11 cellular contexts compared by ENCODE assay signal in genomic region chr21:31142600-31142999, GRCh38.
A peak's percentile ranks its signal among the peaks of the same experiment; 100 is the strongest.
DNase-seq lines count a peak whose midpoint lies in the region; ATAC-seq, FAIRE-seq and TF ChIP-seq lines count a peak whose summit lies in the region.
"Had no signal": no experiment of that assay in that cellular context is flagged by ENCODE, and none has a peak within 500 bp of the region (broad histone marks: within the 10 kb centered on the region; RNA-seq: fewer than 3 reads in every experiment).

No MANE protein-coding gene starts in this region.

- intact Hi-C loops in OCI-LY7 (cut with micrococcal nuclease; ENCODE audit: unreplicated experiment) (no loop called here), head of caudate nucleus (cut with DNase I) (no loop called here), pancreas (cut with DNase I) (no loop called here)

- H2AFZ ChIP-seq in OCI-LY7 (ENCODE audit: low read length): no peak overlapping the region

- in situ Hi-C loops in GM13977 (cut with MboI; ENCODE audit: low pct_unique_long_range_greater_than_20kb, low sequenced_read_pairs, unreplicated experiment): no loop called here

- CTCF ChIA-PET in OCI-LY7 (lab: Charles Lee; ENCODE audit: unreplicated experiment): no interaction called here

- no peaks in the 10 kb centered on the region for H3K9me2 ChIP-seq in OCI-LY7 (ENCODE audit: insufficient read depth, low read length)

- no TSS peak for BruUV-seq in OCI-LY7 (replicated peaks; lab: Mats Ljungman, UMichigan)

- H3K27ac Mint-ChIP-seq in nephron progenitor cell: no peak overlapping the region

- H3K27ac ChIP-seq in C4-2B (no peak overlapping the region), OCI-LY7 (ENCODE audit: low read depth, low read length, poor library complexity, severe bottlenecking) (no peak overlapping the region), pancreas (no peak overlapping the region)
- H3K27ac ChIP-seq: KMS-11, stomach had no signal

- DNase-seq in GM13977 (ENCODE audit: low spot score): no peak
- DNase-seq in OCI-LY7 (ENCODE audit: low spot score): peak; percentile 5
- DNase-seq in head of caudate nucleus: peak in 22 of 42 donors; percentile 23 to 69 (median 52)
- DNase-seq in nephron progenitor cell: no peak
- no peak for DNase-seq in pancreas
- DNase-seq in NCI-H2227 (lab: John Stamatoyannopoulos, UW; ENCODE audit: unreplicated experiment): no peak
- DNase-seq: small intestine, stomach had no signal

- H3K9me3 ChIP-seq in OCI-LY7 (ENCODE audit: low read length) (no peaks in the 10 kb centered on the region), pancreas (no peaks in the 10 kb centered on the region)
- H3K9me3 ChIP-seq: stomach had no signal

- no peak overlapping the region for H3K4me2 ChIP-seq in OCI-LY7 (ENCODE audit: low read length)
- H3K4me2 ChIP-seq: KMS-11 had no signal

- no peak for FAIRE-seq in pancreas (lab: Jason Lieb, UNC)
- FAIRE-seq: small intestine had no signal

- no peaks in the 10 kb centered on the region for H3K79me2 ChIP-seq in OCI-LY7 (ENCODE audit: insufficient read depth, low read depth, low read length)

- no peaks in the 10 kb centered on the region for H3K27me3 ChIP-seq in pancreas
- H3K27me3 ChIP-seq: stomach had no signal

- no peak overlapping the region for H3K4me3 Mint-ChIP-seq in nephron progenitor cell

- POLR2A ChIA-PET in OCI-LY7 (lab: Charles Lee): no interaction called here

- peak; percentile 11; the same call in 1 of the 2 replicates for TF ChIP-seq CTCF in C4-2B (conservative IDR thresholded peaks at IDR 0.05)
- TF ChIP-seq CTCF in GM13977 (IDR thresholded peaks at IDR 0.05; ENCODE audit: extremely low read depth, insufficient read depth, missing control alignments): peak; percentile 5
- TF ChIP-seq CTCF in OCI-LY7 (conservative IDR thresholded peaks at IDR 0.05; ENCODE audit: low read length): no peak
- TF ChIP-seq CTCF in nephron progenitor cell (IDR thresholded peaks at IDR 0.05): no peak
- TF ChIP-seq CTCF in pancreas (IDR thresholded peaks at IDR 0.05): no peak

- H3K36me3 ChIP-seq in OCI-LY7 (ENCODE audit: insufficient read depth, low read length): no peaks in the 10 kb centered on the region
- no peaks in the 10 kb centered on the region for H3K36me3 ChIP-seq in pancreas
- H3K36me3 ChIP-seq: stomach had no signal

- H3K4me1 ChIP-seq in OCI-LY7 (ENCODE audit: insufficient read depth, low read length, poor library complexity, severe bottlenecking): no peaks in the 10 kb centered on the region
- H3K4me1 ChIP-seq in pancreas: no peaks in the 10 kb centered on the region

- H3K4me1 Mint-ChIP-seq in nephron progenitor cell: peaks cover 38% of the 10 kb centered on the region

- H3K27me3 Mint-ChIP-seq in nephron progenitor cell (ENCODE audit: low read depth, poor library complexity): no peaks in the 10 kb centered on the region

- no peaks in the 10 kb centered on the region for H4K20me1 ChIP-seq in OCI-LY7 (ENCODE audit: insufficient read depth, low read length)

- ATAC-seq in pancreas (no peak), HG03565 (IDR thresholded peaks at IDR 0.05; ENCODE audit: unreplicated experiment) (no peak)

- WGBS in pancreas, 2 donors: 54 to 71% methylated on average over 7 of the region's 7 CpGs

- H3K36me3 Mint-ChIP-seq in nephron progenitor cell (ENCODE audit: low read depth): peaks cover 49% of the 10 kb centered on the region

- no peaks in the 10 kb centered on the region for H3K9me3 Mint-ChIP-seq in nephron progenitor cell

- H3K4me3 ChIP-seq in OCI-LY7 (ENCODE audit: low read depth, low read length, poor library complexity, severe bottlenecking) (no peak overlapping the region), pancreas (no peak overlapping the region)
- H3K4me3 ChIP-seq: stomach had no signal

Comparison
In these comparisons a context has a peak if more than half of its experiments do, and no peak if none do; other contexts are left out.
1. CTCF ChIP-seq: peak in C4-2B (single experiment) and GM13977 (single experiment); none in OCI-LY7 (single experiment), nephron progenitor cell (single experiment) and pancreas (0 of 4).
2. DNase-seq: peak in OCI-LY7 (single experiment) and head of caudate nucleus (22 of 42); none in GM13977 (single experiment), nephron progenitor cell (single experiment), pancreas (0 of 6) and NCI-H2227 (single experiment).